In genomic region chr2:38374978-38375377, GRCh38 we compare ENCODE assay signal across 9 cellular contexts. TPM values are rescaled to one million over a fixed set of nuclear protein-coding genes. Genes with fewer than 3 reads are reported as not detected.
A peak's percentile ranks its signal among the peaks of the same experiment; 100 is the strongest.
DNase-seq lines count a peak whose midpoint lies in the region; ATAC-seq and TF ChIP-seq lines count a peak whose summit lies in the region.
"Had no signal": no experiment of that assay in that cellular context is flagged by ENCODE, and none has a peak within 500 bp of the region (broad histone marks: within the 10 kb centered on the region; RNA-seq: fewer than 3 reads in every experiment).

No MANE protein-coding gene starts in this region.

- peak overlapping the region; percentile 85 to 100 (median 98) for H3K27ac ChIP-seq in gastroesophageal sphincter

- POLR2A ChIA-PET in T-cell (lab: Charles Lee) = interaction anchor here (0.5 to 1.7 kb wide), 6 partner anchors 8 to 376 kb away, joined by 3 to 9 read pairs (median 4); no protein-coding TSS in a partner anchor

- H3K27me3 ChIP-seq in gastroesophageal sphincter (no peaks in the 10 kb centered on the region), skeletal muscle satellite cell (ENCODE audit: control insufficient read depth, insufficient read depth, low read length) (no peaks in the 10 kb centered on the region)

- peak in 2 of 4 experiments; percentile 4 to 26 for TF ChIP-seq CTCF in gastroesophageal sphincter (IDR thresholded peaks at IDR 0.05)

- TF ChIP-seq EP300 in gastroesophageal sphincter (IDR thresholded peaks at IDR 0.05) = no peak

- peak overlapping the region; percentile 78 for H3K4me2 ChIP-seq in skeletal muscle satellite cell (ENCODE audit: low read length)

- H3K27ac Mint-ChIP-seq in T-cell = no peak overlapping the region

- H3K27me3 Mint-ChIP-seq in T-cell = no peaks in the 10 kb centered on the region

- no peaks in the 10 kb centered on the region for H3K9me3 ChIP-seq in gastroesophageal sphincter
- no peaks in the 10 kb centered on the region for H3K9me3 ChIP-seq in skeletal muscle satellite cell (replicated peaks; ENCODE audit: low read length)
- H3K9me3 ChIP-seq: mucosa of descending colon had no signal

- H3K4me3 Mint-ChIP-seq in T-cell = peak overlapping the region; percentile 90 to 93 (median 93)

- H3K9me3 Mint-ChIP-seq in T-cell = no peaks in the 10 kb centered on the region

- H3K4me3 ChIP-seq in gastroesophageal sphincter (peak overlapping the region; percentile 75 to 98), skeletal muscle satellite cell (ENCODE audit: low read length) (peak overlapping the region; percentile 92)
- H3K4me3 ChIP-seq: mucosa of descending colon had no signal

- CTCF ChIA-PET in T-cell (lab: Charles Lee) = interaction anchor here in 1 of 2 donors (1.3 to 1.7 kb wide), 2 partner anchors 90 to 133 kb away, joined by 4 to 8 read pairs; no protein-coding TSS in a partner anchor

- WGBS in gastroesophageal sphincter (ENCODE audit: low coverage in 1 of 2), 2 donors = 35 to 57% methylated on average over 2 of the region's 2 CpGs

- H3K9ac ChIP-seq in skeletal muscle satellite cell (ENCODE audit: low read depth, low read length) = peak overlapping the region; percentile 97

- no peaks in the 10 kb centered on the region for H3K36me3 Mint-ChIP-seq in T-cell

- H3K4me1 ChIP-seq in gastroesophageal sphincter = peaks cover 0 to 76% (median 5%) of the 10 kb centered on the region in 3 donors
- peaks cover 18% of the 10 kb centered on the region for H3K4me1 ChIP-seq in skeletal muscle satellite cell (ENCODE audit: control insufficient read depth, insufficient read depth, low read length)

- no peaks in the 10 kb centered on the region for H3K36me3 ChIP-seq in gastroesophageal sphincter
- H3K36me3 ChIP-seq in skeletal muscle satellite cell (ENCODE audit: insufficient read depth, low read length) = no peaks in the 10 kb centered on the region

- H3K4me1 Mint-ChIP-seq in T-cell = peaks cover 66 to 83% (median 69%) of the 10 kb centered on the region in 3 donors

- no peak for ATAC-seq in T-cell (replicated peaks in 1 of 4)
- no peak for ATAC-seq in gastroesophageal sphincter
- ATAC-seq: mucosa of descending colon had no signal

- DNase-seq in HCEC 1CT (peak; percentile 4), T-cell (no peak), GM19238 (ENCODE audit: insufficient read length, low spot score) (no peak), NK-92 (lab: John Stamatoyannopoulos, UW; ENCODE audit: unreplicated experiment) (no peak), NCI-H510A (lab: John Stamatoyannopoulos, UW) (no peak)
- DNase-seq: mucosa of descending colon, NCI-H1105 had no signal

- no peak for TF ChIP-seq POLR2A in gastroesophageal sphincter (IDR thresholded peaks at IDR 0.05)

RNA-seq across cellular contexts. Expression of gene ATL2, which starts 2.1 kb away (rescaled TPM):
- total RNA-seq in T-cell = 10 to 100 TPM; 43.6 to 60.1 (median 50.0) TPM
- total RNA-seq in gastroesophageal sphincter = 100 to 1,000 TPM; 206 to 329 (median 253) TPM
- 49.8 and 57.0 TPM in 2 replicates for total RNA-seq in skeletal muscle satellite cell (2012; rRNA removed)
